ENCODE assay signal across 24 cellular contexts in the genomic region with DNA sequence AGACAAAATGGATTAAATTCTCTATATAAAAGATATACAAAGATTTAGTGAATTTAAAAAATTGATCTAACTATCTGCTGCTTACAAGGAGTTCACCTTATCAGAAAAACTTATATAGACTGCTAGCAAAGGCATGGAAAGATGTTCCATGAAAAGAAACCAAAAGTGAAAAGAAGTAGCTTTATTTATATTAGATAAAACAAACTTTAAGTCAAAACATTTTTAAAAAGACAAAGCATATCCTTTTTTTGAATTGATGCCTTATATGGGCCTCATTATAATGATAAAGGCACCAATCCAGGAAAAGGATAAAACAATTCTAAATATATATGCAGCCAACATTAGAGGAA.
DNase-seq lines count a peak whose midpoint lies in the region; ATAC-seq and FAIRE-seq lines count a peak whose summit lies in the region.
"Had no signal": no experiment of that assay in that cellular context is flagged by ENCODE, and none has a peak within 500 bp of the region (broad histone marks: within the 10 kb centered on the region; RNA-seq: fewer than 3 reads in every experiment).

No MANE protein-coding gene starts in this region.

- no peak for FAIRE-seq in HTR-8/SVneo (lab: Jason Lieb, UNC)
- FAIRE-seq: astrocyte had no signal

- ATAC-seq in GM18499 (IDR thresholded peaks at IDR 0.05; ENCODE audit: insufficient read depth, unreplicated experiment) (peak; percentile 18), GM19328 (IDR thresholded peaks at IDR 0.05; ENCODE audit: unreplicated experiment) (peak; percentile 14), HG02623 (IDR thresholded peaks at IDR 0.05; ENCODE audit: unreplicated experiment) (peak; percentile 18), HG03280 (IDR thresholded peaks at IDR 0.05; ENCODE audit: unreplicated experiment) (peak; percentile 18)
- ATAC-seq: activated CD8-positive, alpha-beta T cell treated with anti-CD3 and anti-CD28 coated beads for 36 hours; heart left ventricle; right cardiac atrium; stimulated activated naive B cell treated with anti-CD40 and anti-IgM and Interleukin-4, amounts not matched to agents 10 μg/mL and 1 μg/mL and 100 μg/mL, for 72 hours; T-helper 17 cell; WTC11 had no signal

- DNase-seq in HTR-8/SVneo (ENCODE audit: insufficient read length, low spot score) = no peak
- DNase-seq in D341Med (ENCODE audit: low spot score) = no peak
- DNase-seq in NCI-H2029 (lab: John Stamatoyannopoulos, UW) = no peak
- DNase-seq in kidney glomerular epithelial cell (lab: John Stamatoyannopoulos, UW) = no peak
- DNase-seq: 8988T; activated CD8-positive, alpha-beta T cell treated with anti-CD3 and anti-CD28 coated beads for 36 hours; activated naive CD4-positive, alpha-beta T cell treated with anti-CD3 and anti-CD28 coated beads, Interleukin-2, amount 50 U/mL, for 16 hours; activated T-cell treated with anti-CD3 and anti-CD28 coated beads, Interleukin-2, amount 50 U/mL, for 24 hours; DMS 273 treated with DMSO at 0.1 percent for 48 hours; GF-D8; H9; heart left ventricle; NCI-H1105; NCI-H69; right cardiac atrium; stimulated activated naive B cell treated with anti-CD40 and anti-IgM and Interleukin-4, amounts not matched to agents 10 μg/mL and 1 μg/mL and 100 μg/mL, for 72 hours; T-helper 17 cell; thyroid gland had no signal
